1 cellular context compared by ENCODE assay signal in genomic region chrX:135050603-135051002, GRCh38.
TF ChIP-seq lines count a peak whose summit lies in the region.

No MANE protein-coding gene starts in this region.

TF ChIP-seq in A549, 52 proteins besides CTCF, POLR2A, EP300 and RAD21 (continued from another document):
- TF ChIP-seq, protein P1, sequence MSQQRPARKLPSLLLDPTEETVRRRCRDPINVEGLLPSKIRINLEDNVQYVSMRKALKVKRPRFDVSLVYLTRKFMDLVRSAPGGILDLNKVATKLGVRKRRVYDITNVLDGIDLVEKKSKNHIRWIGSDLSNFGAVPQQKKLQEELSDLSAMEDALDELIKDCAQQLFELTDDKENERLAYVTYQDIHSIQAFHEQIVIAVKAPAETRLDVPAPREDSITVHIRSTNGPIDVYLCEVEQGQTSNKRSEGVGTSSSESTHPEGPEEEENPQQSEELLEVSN (IDR thresholded peaks at IDR 0.05; ENCODE audit: borderline replicate concordance, low read depth) = no peak
